ENCODE assay signal across 9 cellular contexts in genomic region chr16:7025616-7026190, GRCh38.
DNase-seq lines count a peak whose midpoint lies in the region; ATAC-seq and TF ChIP-seq lines count a peak whose summit lies in the region.
"Had no signal": no experiment of that assay in that cellular context is flagged by ENCODE, and none has a peak within 500 bp of the region (broad histone marks: within the 10 kb centered on the region; RNA-seq: fewer than 3 reads in every experiment).

No MANE protein-coding gene starts in this region.

- H3K9me3 ChIP-seq in esophagus squamous epithelium (no peaks in the 10 kb centered on the region), parathyroid adenoma (ENCODE audit: control insufficient read depth, low read length) (no peaks in the 10 kb centered on the region)

- DNase-seq in SIG-M5 treated with dmso at 0.1 percent for 504 hours (lab: John Stamatoyannopoulos, UW; ENCODE audit: unreplicated experiment) (peak; percentile 9), SIG-M5 (lab: John Stamatoyannopoulos, UW) (no peak), LoVo (ENCODE audit: low spot score) (peak; percentile 26), SHP77 (lab: John Stamatoyannopoulos, UW) (peak; percentile 61 to 71), esophagus squamous epithelium (lab: John Stamatoyannopoulos, UW) (no peak)
- DNase-seq: CD4-positive, CD25-positive, alpha-beta regulatory T cell had no signal

- H2AFZ ChIP-seq in parathyroid adenoma, result peak overlapping the region; percentile 48

- H3K4me1 ChIP-seq in esophagus squamous epithelium (no peaks in the 10 kb centered on the region), parathyroid adenoma (no peaks in the 10 kb centered on the region)

- H3K36me3 ChIP-seq in esophagus squamous epithelium (no peaks in the 10 kb centered on the region), parathyroid adenoma (ENCODE audit: control insufficient read depth, insufficient read depth, low read length) (no peaks in the 10 kb centered on the region)

- no peaks in the 10 kb centered on the region for H3K27me3 ChIP-seq in esophagus squamous epithelium
- H3K27me3 ChIP-seq in parathyroid adenoma (ENCODE audit: control insufficient read depth, insufficient read depth, low read length), result no peaks in the 10 kb centered on the region

- H3K27ac ChIP-seq in esophagus squamous epithelium (no peak overlapping the region), parathyroid adenoma (no peak overlapping the region)

- H3K4me3 ChIP-seq in esophagus squamous epithelium, result no peak overlapping the region
- no peak overlapping the region for H3K4me3 ChIP-seq in parathyroid adenoma (ENCODE audit: low read depth, low read length)

- H3K9ac ChIP-seq in parathyroid adenoma, result no peak overlapping the region

- H3K79me2 ChIP-seq in parathyroid adenoma, result no peaks in the 10 kb centered on the region

- no peak overlapping the region for H3K4me2 ChIP-seq in parathyroid adenoma (ENCODE audit: low read length)

- intact Hi-C loops in esophagus squamous epithelium (cut with DNase I), result no loop called here

- 49 to 70% methylated on average over 2 to 4 of the region's 7 CpGs for WGBS in esophagus squamous epithelium, 2 donors

- TF ChIP-seq POLR2A in esophagus squamous epithelium (IDR thresholded peaks at IDR 0.05), result no peak

- peak in 4 of 6 experiments; percentile 43 to 67 (median 48) for TF ChIP-seq CTCF in esophagus squamous epithelium (IDR thresholded peaks at IDR 0.05)
- peak; percentile 71 for TF ChIP-seq CTCF in parathyroid adenoma (IDR thresholded peaks at IDR 0.05)

- ATAC-seq in GM19395 (IDR thresholded peaks at IDR 0.05; ENCODE audit: unreplicated experiment) (no peak), GM21786 (IDR thresholded peaks at IDR 0.05; ENCODE audit: unreplicated experiment) (no peak)

Comparison
In these comparisons a context has a peak if more than half of its experiments do, and no peak if none do; other contexts are left out.
1. DNase-seq: peak in SIG-M5 treated with dmso at 0.1 percent for 504 hours (single experiment), LoVo (single experiment) and SHP77 (2 of 2); none in SIG-M5 (single experiment) and esophagus squamous epithelium (single experiment).